25 cellular contexts compared by ENCODE assay signal in the genomic region with DNA sequence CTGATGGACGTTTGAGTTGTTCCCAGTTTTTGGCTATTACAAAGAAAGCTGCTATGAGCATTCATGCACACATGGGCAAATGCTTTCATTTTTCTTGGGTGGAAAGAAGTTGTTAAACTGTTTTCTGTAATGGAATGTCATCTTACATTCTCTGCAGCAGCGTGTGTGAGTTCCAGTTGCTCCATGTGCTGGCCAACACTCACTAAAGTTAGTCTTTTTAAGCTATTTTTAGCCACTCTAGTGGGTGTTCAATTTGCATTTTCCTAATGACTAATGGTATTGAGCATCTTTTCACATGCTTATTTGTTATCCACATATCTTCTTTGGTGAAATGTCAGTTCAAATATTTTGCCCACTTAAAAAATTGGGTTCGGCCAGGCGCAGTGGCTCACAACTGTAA.
"Had no signal": no experiment of that assay in that cellular context is flagged by ENCODE, and none has a peak within 500 bp of the region (broad histone marks: within the 10 kb centered on the region; RNA-seq: fewer than 3 reads in every experiment).

No MANE protein-coding gene starts in this region.

- H3K4me2 ChIP-seq: hepatocyte, neural progenitor cell had no signal

- DNase-seq: cortex of kidney; foreskin keratinocyte; heart left ventricle; kidney; mucosa of descending colon; naive thymus-derived CD4-positive, alpha-beta T cell; stimulated activated CD4-positive, alpha-beta T cell treated with anti-CD3 and anti-CD28 coated beads, Interleukin-2, amount 100 ng/mL, for 24 hours; stimulated activated CD4-positive, alpha-beta T cell treated with anti-CD3 and anti-CD28 coated beads, Interleukin-4, amount 100 ng/mL, for 24 hours; stimulated activated naive CD4-positive, alpha-beta T cell treated with Interleukin-2 at 50 U/mL for 16 hours; substantia nigra; upper lobe of left lung had no signal

- H3K4me1 Mint-ChIP-seq: memory B cell; mesothelial cell of epicardium; naive thymus-derived CD4-positive, alpha-beta T cell; stimulated activated effector memory CD8-positive, alpha-beta T cell treated with anti-CD3 and anti-CD28 coated beads, Interleukin-12 subunit alpha, Interleukin-12 subunit beta, amount 100 ng/mL, for 72 hours had no signal

- H3K79me2 ChIP-seq: hepatocyte, parathyroid adenoma had no signal

- H3K4me3 Mint-ChIP-seq: memory B cell; mesothelial cell of epicardium; naive thymus-derived CD4-positive, alpha-beta T cell; nephron; neural progenitor cell; stimulated activated effector memory CD8-positive, alpha-beta T cell treated with anti-CD3 and anti-CD28 coated beads, Interleukin-12 subunit alpha, Interleukin-12 subunit beta, amount 100 ng/mL, for 72 hours had no signal

- H2AFZ ChIP-seq: hepatocyte, neural progenitor cell, parathyroid adenoma had no signal

- H3K36me3 ChIP-seq: gastroesophageal sphincter, heart left ventricle, neural progenitor cell, thoracic aorta, tibial nerve, upper lobe of left lung had no signal

- ATAC-seq: foreskin keratinocyte; gastroesophageal sphincter; heart left ventricle; left lobe of liver; mucosa of descending colon; naive thymus-derived CD4-positive, alpha-beta T cell; sciatic nerve; stimulated activated effector memory CD8-positive, alpha-beta T cell treated with anti-CD3 and anti-CD28 coated beads, Interleukin-12 subunit alpha, Interleukin-12 subunit beta, amount 100 ng/mL, for 72 hours had no signal

- H3K9me3 ChIP-seq: mucosa of descending colon, thoracic aorta, upper lobe of left lung had no signal

- H3K4me1 ChIP-seq: foreskin keratinocyte, gastroesophageal sphincter, parathyroid adenoma had no signal

- H3K9ac ChIP-seq: neural progenitor cell, parathyroid adenoma had no signal

- H3K27me3 ChIP-seq: heart left ventricle, hepatocyte, neural progenitor cell, tibial nerve, upper lobe of left lung had no signal

- H3K27ac ChIP-seq: foreskin keratinocyte, gastroesophageal sphincter, heart left ventricle, hepatocyte, neural progenitor cell, parathyroid adenoma, thoracic aorta, tibial nerve, upper lobe of left lung had no signal

- H3K36me3 Mint-ChIP-seq: memory B cell; mesothelial cell of epicardium; neural progenitor cell; stimulated activated effector memory CD8-positive, alpha-beta T cell treated with anti-CD3 and anti-CD28 coated beads, Interleukin-12 subunit alpha, Interleukin-12 subunit beta, amount 100 ng/mL, for 72 hours had no signal

- H3K4me3 ChIP-seq: gastroesophageal sphincter, heart left ventricle, hepatocyte, lung, mucosa of descending colon, neural progenitor cell, thoracic aorta, tibial nerve, upper lobe of left lung had no signal

- H3K27ac Mint-ChIP-seq: memory B cell; mesothelial cell of epicardium; naive thymus-derived CD4-positive, alpha-beta T cell; nephron; neural progenitor cell; progenitor cell of endocrine pancreas; stimulated activated effector memory CD8-positive, alpha-beta T cell treated with anti-CD3 and anti-CD28 coated beads, Interleukin-12 subunit alpha, Interleukin-12 subunit beta, amount 100 ng/mL, for 72 hours had no signal

- H3K9me3 Mint-ChIP-seq: memory B cell; stimulated activated effector memory CD8-positive, alpha-beta T cell treated with anti-CD3 and anti-CD28 coated beads, Interleukin-12 subunit alpha, Interleukin-12 subunit beta, amount 100 ng/mL, for 72 hours had no signal
